Comparison of ENCODE assay signal across 26 cellular contexts in genomic region chr4:110071466-110071865, GRCh38.
DNase-seq lines count a peak whose midpoint lies in the region; ATAC-seq and TF ChIP-seq lines count a peak whose summit lies in the region.
"Had no signal": no experiment of that assay in that cellular context is flagged by ENCODE, and none has a peak within 500 bp of the region (broad histone marks: within the 10 kb centered on the region; RNA-seq: fewer than 3 reads in every experiment).

No MANE protein-coding gene starts in this region.

- H3K27ac ChIP-seq in left ventricle myocardium inferior (replicated peaks) (no peak overlapping the region), transverse colon (no peak overlapping the region)

- CTCF ChIA-PET in activated naive CD4-positive, alpha-beta T cell treated with anti-CD3 and anti-CD28 coated beads, Interleukin-2, amount 10 ng/mL, durations not matched to agents 7 days and 5 days (lab: Charles Lee): no interaction called here

- TF ChIP-seq CTCF in left ventricle myocardium inferior (IDR thresholded peaks at IDR 0.05; ENCODE audit: borderline replicate concordance) (no peak), transverse colon (IDR thresholded peaks at IDR 0.05) (no peak)

- no peaks in the 10 kb centered on the region for H3K9me3 ChIP-seq in left ventricle myocardium inferior (replicated peaks)
- H3K9me3 ChIP-seq in transverse colon: no peaks in the 10 kb centered on the region

- DNase-seq in Right ventricle myocardium superior: no peak
- no peak for DNase-seq in left ventricle myocardium inferior
- peak; percentile 29 for DNase-seq in left cardiac atrium
- DNase-seq in midbrain (lab: John Stamatoyannopoulos, UW): peak; percentile 39
- DNase-seq in transverse colon: peak; percentile 61
- no peak for DNase-seq in activated naive CD4-positive, alpha-beta T cell treated with anti-CD3 and anti-CD28 coated beads, Interleukin-2, amount 10 ng/mL, durations not matched to agents 7 days and 5 days
- no peak for DNase-seq in mucosa of gallbladder (ENCODE audit: low spot score)
- no peak for DNase-seq in NOMO-1 (lab: John Stamatoyannopoulos, UW; ENCODE audit: unreplicated experiment in 2 of 2)
- DNase-seq: 8988T; activated CD4-positive, alpha-beta T cell treated with anti-CD3 and anti-CD28 coated beads for 1 hour; activated CD8-positive, alpha-beta memory T cell treated with anti-CD3 and anti-CD28 coated beads for 24 hours; activated T-cell treated with anti-CD3 and anti-CD28 coated beads, Interleukin-2, amount 50 U/mL, for 24 hours; AML-193; central memory CD4-positive, alpha-beta T cell; DND-41; erythroblast; foreskin melanocyte; Kasumi-1; kidney glomerular epithelial cell; NCI-H187 treated with DMSO at 0.1 percent for 48 hours; NCI-H82; OCI-M1; SIG-M5; stimulated activated CD4-positive, alpha-beta T cell treated with anti-CD3 and anti-CD28 coated beads, Interleukin-4, amount 100 ng/mL, for 1 hour; stimulated activated naive CD8-positive, alpha-beta T cell treated with anti-CD3 and anti-CD28 coated beads, Interleukin-15, Interleukin-2, amounts not matched to agents 100 U/mL and 50 U/mL, for 24 hours; trophoblast cell had no signal

- H3K4me3 ChIP-seq in left ventricle myocardium inferior: no peak overlapping the region
- no peak overlapping the region for H3K4me3 ChIP-seq in transverse colon

- peaks cover 2% of the 10 kb centered on the region for H3K4me1 Mint-ChIP-seq in activated naive CD4-positive, alpha-beta T cell treated with anti-CD3 and anti-CD28 coated beads, Interleukin-2, amount 10 ng/mL, durations not matched to agents 7 days and 5 days

- in situ Hi-C loops in transverse colon (cut with MboI; ENCODE audit: low pct_ligation_motif_present in 1 of 4, low pct_unique_long_range_greater_than_20kb in 1 of 4, low sequenced_read_pairs in 3 of 4): no loop called here

- no peaks in the 10 kb centered on the region for H3K36me3 ChIP-seq in left ventricle myocardium inferior
- no peaks in the 10 kb centered on the region for H3K36me3 ChIP-seq in transverse colon

- H3K4me1 ChIP-seq in left ventricle myocardium inferior (peaks cover 20% of the 10 kb centered on the region), transverse colon (peaks cover 0 to 9% (median 3%) of the 10 kb centered on the region in 4 donors)

- no peaks in the 10 kb centered on the region for H3K36me3 Mint-ChIP-seq in activated naive CD4-positive, alpha-beta T cell treated with anti-CD3 and anti-CD28 coated beads, Interleukin-2, amount 10 ng/mL, durations not matched to agents 7 days and 5 days

- no peaks in the 10 kb centered on the region for H3K27me3 Mint-ChIP-seq in activated naive CD4-positive, alpha-beta T cell treated with anti-CD3 and anti-CD28 coated beads, Interleukin-2, amount 10 ng/mL, durations not matched to agents 7 days and 5 days
- H3K27me3 Mint-ChIP-seq: activated T-cell treated with anti-CD3 and anti-CD28 coated beads, Interleukin-2, amount 50 U/mL, for 24 hours had no signal

- peak; percentile 81 for ATAC-seq in Right ventricle myocardium superior (ENCODE audit: poor library complexity)
- peak; percentile 68 to 70 for ATAC-seq in left cardiac atrium
- ATAC-seq: stimulated activated naive CD8-positive, alpha-beta T cell treated with anti-CD3 and anti-CD28 coated beads, Interleukin-15, Interleukin-2, amounts not matched to agents 100 U/mL and 50 U/mL, for 24 hours had no signal

- WGBS in transverse colon (ENCODE audit: low coverage in 1 of 2), 2 donors: 38 to 61% methylated on average over 1 to 6 of the region's 6 CpGs

- TF ChIP-seq EP300 in transverse colon (IDR thresholded peaks at IDR 0.05; ENCODE audit: low read depth): no peak

- H3K27me3 ChIP-seq in left ventricle myocardium inferior (ENCODE audit: low read depth) (no peaks in the 10 kb centered on the region), transverse colon (no peaks in the 10 kb centered on the region)

- no peak overlapping the region for H3K4me3 Mint-ChIP-seq in activated naive CD4-positive, alpha-beta T cell treated with anti-CD3 and anti-CD28 coated beads, Interleukin-2, amount 10 ng/mL, durations not matched to agents 7 days and 5 days
- H3K4me3 Mint-ChIP-seq: activated T-cell treated with anti-CD3 and anti-CD28 coated beads, Interleukin-2, amount 50 U/mL, for 24 hours had no signal

- intact Hi-C loops in Right ventricle myocardium superior (cut with DNase I): no loop called here
- intact Hi-C loops in left ventricle myocardium inferior (cut with micrococcal nuclease): no loop called here
- intact Hi-C loops in left cardiac atrium (cut with DNase I): no loop called here
- intact Hi-C loops in transverse colon (cut with DNase I; ENCODE audit: low total_unique reads): no loop called here

- no peak for TF ChIP-seq POLR2A in transverse colon (IDR thresholded peaks at IDR 0.05)

- no peak overlapping the region for H3K27ac Mint-ChIP-seq in activated naive CD4-positive, alpha-beta T cell treated with anti-CD3 and anti-CD28 coated beads, Interleukin-2, amount 10 ng/mL, durations not matched to agents 7 days and 5 days
- H3K27ac Mint-ChIP-seq: activated T-cell treated with anti-CD3 and anti-CD28 coated beads, Interleukin-2, amount 50 U/mL, for 24 hours had no signal

- no peaks in the 10 kb centered on the region for H3K9me3 Mint-ChIP-seq in activated naive CD4-positive, alpha-beta T cell treated with anti-CD3 and anti-CD28 coated beads, Interleukin-2, amount 10 ng/mL, durations not matched to agents 7 days and 5 days

Comparison
In these comparisons a context has a peak if more than half of its experiments do, and no peak if none do; other contexts are left out.
1. DNase-seq: peak in left cardiac atrium (single experiment), midbrain (single experiment) and transverse colon (single experiment); none in Right ventricle myocardium superior (single experiment), left ventricle myocardium inferior (single experiment), activated naive CD4-positive, alpha-beta T cell treated with anti-CD3 and anti-CD28 coated beads, Interleukin-2, amount 10 ng/mL, durations not matched to agents 7 days and 5 days (single experiment), mucosa of gallbladder (single experiment) and NOMO-1 (0 of 2).